13 cellular contexts compared by ENCODE assay signal in genomic region chr1:207810173-207810572, GRCh38. TPM values are rescaled to one million over a fixed set of nuclear protein-coding genes. Genes with fewer than 3 reads are reported as not detected.
DNase-seq lines count a peak whose midpoint lies in the region; ATAC-seq, FAIRE-seq and TF ChIP-seq lines count a peak whose summit lies in the region.
"Had no signal": no experiment of that assay in that cellular context is flagged by ENCODE, and none has a peak within 500 bp of the region (broad histone marks: within the 10 kb centered on the region; RNA-seq: fewer than 3 reads in every experiment).

No MANE protein-coding gene starts in this region.

- CTCF ChIA-PET in CD4-positive, alpha-beta T cell (lab: Charles Lee), result interaction anchor here (3.4 kb wide), 1 partner anchor 13 kb away, joined by 19 read pairs; no protein-coding TSS in a partner anchor

- no peak overlapping the region for H3K4me3 Mint-ChIP-seq in CD4-positive, alpha-beta T cell
- H3K4me3 Mint-ChIP-seq: activated CD4-positive, alpha-beta T cell treated with anti-CD3 and anti-CD28 coated beads, Interleukin-2, amount 10 ng/mL, durations not matched to agents 24 days and 14 days; central memory CD8-positive, alpha-beta T cell; H9 had no signal

- intact Hi-C loops in CD4-positive, alpha-beta T cell (cut with DNase I, micrococcal nuclease), result no loop called here
- intact Hi-C loops in dorsolateral prefrontal cortex (cut with DNase I) (no loop called here), sigmoid colon (cut with DNase I) (no loop called here)

- peaks cover 99% of the 10 kb centered on the region for H3K36me3 Mint-ChIP-seq in CD4-positive, alpha-beta T cell (ENCODE audit: low read depth)

- ATAC-seq in CD4-positive, alpha-beta T cell (ENCODE audit: poor library complexity), result no peak
- ATAC-seq in GM19035 (IDR thresholded peaks at IDR 0.05; ENCODE audit: unreplicated experiment) (no peak), HG02623 (IDR thresholded peaks at IDR 0.05; ENCODE audit: unreplicated experiment) (no peak), GM21576 (IDR thresholded peaks at IDR 0.05; ENCODE audit: unreplicated experiment) (no peak)

- TF ChIP-seq CTCF in CD4-positive, alpha-beta T cell (IDR thresholded peaks at IDR 0.05), result no peak
- TF ChIP-seq CTCF in dorsolateral prefrontal cortex (IDR thresholded peaks at IDR 0.05 in 54 of 56, conservative IDR thresholded peaks at IDR 0.05 in 2 of 56; ENCODE audit: low read depth in 1 of 56, partially characterized antibody in 56 of 56) (no peak), sigmoid colon (IDR thresholded peaks at IDR 0.05) (no peak)

- H3K4me1 Mint-ChIP-seq in CD4-positive, alpha-beta T cell (ENCODE audit: low read depth), result peaks cover 73% of the 10 kb centered on the region

- peak overlapping the region in 23 of 59 donors; percentile 0 to 94 (median 17) for H3K4me3 ChIP-seq in dorsolateral prefrontal cortex
- no peak overlapping the region for H3K4me3 ChIP-seq in sigmoid colon
- H3K4me3 ChIP-seq: ovary had no signal

- no peak for TF ChIP-seq EP300 in sigmoid colon (IDR thresholded peaks at IDR 0.05)

- H3K27me3 ChIP-seq in CD4-positive, alpha-beta T cell (ENCODE audit: control insufficient read depth, insufficient read depth, low read length), result no peaks in the 10 kb centered on the region
- H3K27me3 ChIP-seq in dorsolateral prefrontal cortex, result no peaks in the 10 kb centered on the region
- H3K27me3 ChIP-seq in sigmoid colon, result no peaks in the 10 kb centered on the region
- H3K27me3 ChIP-seq: ovary had no signal

- no peaks in the 10 kb centered on the region for H3K9me3 ChIP-seq in CD4-positive, alpha-beta T cell (ENCODE audit: control insufficient read depth, low read length)
- no peaks in the 10 kb centered on the region for H3K9me3 ChIP-seq in sigmoid colon
- H3K9me3 ChIP-seq: ovary had no signal

- peaks cover 46 to 100% (median 84%) of the 10 kb centered on the region in 4 donors for H3K36me3 ChIP-seq in sigmoid colon
- H3K36me3 ChIP-seq: ovary had no signal

- peak overlapping the region; percentile 77 for H3K27ac Mint-ChIP-seq in CD4-positive, alpha-beta T cell
- H3K27ac Mint-ChIP-seq: activated CD4-positive, alpha-beta T cell treated with anti-CD3 and anti-CD28 coated beads, Interleukin-2, amount 10 ng/mL, durations not matched to agents 24 days and 14 days; H9 had no signal

- H3K27me3 Mint-ChIP-seq in CD4-positive, alpha-beta T cell, result no peaks in the 10 kb centered on the region
- H3K27me3 Mint-ChIP-seq: activated CD4-positive, alpha-beta T cell treated with anti-CD3 and anti-CD28 coated beads, Interleukin-2, amount 10 ng/mL, durations not matched to agents 24 days and 14 days; central memory CD8-positive, alpha-beta T cell had no signal

- peaks cover 0 to 100% (median 99%) of the 10 kb centered on the region in 4 donors for H3K4me1 ChIP-seq in sigmoid colon

- FAIRE-seq in RCC 7860 (lab: Jason Lieb, UNC), result no peak

- WGBS in sigmoid colon, 2 donors, result 95 to 96% methylated on average over 2 of the region's 2 CpGs

- POLR2A ChIA-PET in CD4-positive, alpha-beta T cell (lab: Charles Lee), result interaction anchor here (0.8 kb wide), 1 partner anchor 14 kb away, joined by 3 read pairs; no protein-coding TSS in a partner anchor

- no peak for TF ChIP-seq POLR2A in sigmoid colon (IDR thresholded peaks at IDR 0.05)

- no peaks in the 10 kb centered on the region for H3K9me3 Mint-ChIP-seq in CD4-positive, alpha-beta T cell
- H3K9me3 Mint-ChIP-seq: activated CD4-positive, alpha-beta T cell treated with anti-CD3 and anti-CD28 coated beads, Interleukin-2, amount 10 ng/mL, durations not matched to agents 24 days and 14 days; central memory CD8-positive, alpha-beta T cell; H9 had no signal

- H3K27ac ChIP-seq in CD4-positive, alpha-beta T cell (ENCODE audit: low read depth, low read length), result no peak overlapping the region
- H3K27ac ChIP-seq in dorsolateral prefrontal cortex (peak overlapping the region in 58 of 59 donors; percentile 3 to 96 (median 88)), sigmoid colon (peak overlapping the region; percentile 79 to 99 (median 88))
- H3K27ac ChIP-seq: ovary had no signal

- DNase-seq in CD4-positive, alpha-beta T cell, result no peak
- DNase-seq in RCC 7860 (ENCODE audit: low spot score), result peak; percentile 58
- DNase-seq in dorsolateral prefrontal cortex, result peak in 1 of 10 donors; percentile 2
- DNase-seq in sigmoid colon, result no peak
- DNase-seq in COR-L47 (lab: John Stamatoyannopoulos, UW), result no peak
- DNase-seq: activated CD4-positive, alpha-beta T cell treated with anti-CD3 and anti-CD28 coated beads, Interleukin-2, amount 10 ng/mL, durations not matched to agents 24 days and 14 days; H9; NCI-H1694; ovary had no signal

RNA-seq across cellular contexts. Expression of gene CD46, which starts 58.3 kb away (rescaled TPM):
- 100 to 1,000 TPM; 111 to 115 TPM for total RNA-seq in CD4-positive, alpha-beta T cell
- total RNA-seq in dorsolateral prefrontal cortex (100 to 1,000 TPM in 54 of 120 experiments, 10 to 100 TPM in 66; 55.7 to 149 (median 97.5) TPM), sigmoid colon (100 to 1,000 TPM; 104 to 143 (median 113) TPM)
- polyA plus RNA-seq in sigmoid colon, result 10 to 100 TPM; 18.6 to 94.9 (median 34.2) TPM
